Comparison of ENCODE assay signal across 7 cellular contexts in the genomic region with DNA sequence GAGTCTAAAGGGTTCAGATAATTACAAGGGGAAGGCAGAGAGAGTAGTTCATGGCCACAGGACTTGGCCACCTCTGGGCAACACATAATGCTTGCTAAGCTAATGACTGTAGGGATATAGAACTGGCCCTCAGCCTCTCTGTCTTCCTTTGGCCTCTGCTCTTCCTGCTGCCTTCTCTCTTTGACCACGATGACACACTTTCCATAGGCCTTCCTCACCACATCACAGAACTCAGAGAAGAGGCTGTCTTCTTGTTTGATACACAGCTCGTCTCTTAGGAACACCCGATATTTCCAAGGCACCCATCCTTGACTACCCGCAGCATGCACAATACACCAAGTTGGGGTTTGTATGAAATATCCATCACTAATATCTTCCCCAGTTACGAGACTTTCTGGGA. TPM values are rescaled to one million over a fixed set of nuclear protein-coding genes. Genes with fewer than 3 reads are reported as not detected.
"Had no signal": no experiment of that assay in that cellular context is flagged by ENCODE, and none has a peak within 500 bp of the region (broad histone marks: within the 10 kb centered on the region; RNA-seq: fewer than 3 reads in every experiment).

No MANE protein-coding gene starts in this region.

RNA-seq across cellular contexts. Expression of a gene that starts 23.2 kb away (rescaled TPM):
- total RNA-seq: GM23248, GM23338, H1, H4, H7, H9, HFFc6 had no signal

RNA-seq across cellular contexts. Expression of a gene that starts 36.7 kb away (rescaled TPM):
- total RNA-seq: GM23248, H4, H7, H9, HFFc6 had no signal
